In the genomic region with DNA sequence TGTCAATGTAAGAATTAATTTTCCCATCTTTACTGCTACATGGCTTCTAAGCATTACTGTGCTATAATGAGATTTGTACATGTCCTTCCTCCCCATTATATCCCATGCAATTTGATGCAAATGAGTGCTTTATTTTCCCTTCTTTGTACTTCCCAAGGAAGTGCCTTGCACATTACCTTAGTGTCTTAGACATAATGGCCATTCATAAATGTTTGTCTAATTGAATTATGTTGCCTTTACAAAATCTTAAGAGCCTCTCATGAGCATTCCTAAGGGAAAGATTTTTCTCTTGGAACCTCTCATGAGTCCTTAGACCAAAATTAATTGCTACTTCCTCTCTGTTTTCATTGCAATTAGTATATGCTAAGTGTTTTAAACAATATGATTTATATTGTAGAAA, we compare ENCODE assay signal across 7 cellular contexts.
"Had no signal": no experiment of that assay in that cellular context is flagged by ENCODE, and none has a peak within 500 bp of the region (broad histone marks: within the 10 kb centered on the region; RNA-seq: fewer than 3 reads in every experiment).

No MANE protein-coding gene starts in this region.

- ATAC-seq: GM23338, HepG2 had no signal

- H3K27ac ChIP-seq: HL-60, KMS-11 had no signal

- H3K4me3 ChIP-seq: GM23338 had no signal

- DNase-seq: H9, HCEC 1CT, KBM-7 had no signal
